In genomic region chr2:166419616-166419934, GRCh38 we compare ENCODE assay signal across 10 cellular contexts. TPM values are rescaled to one million over a fixed set of nuclear protein-coding genes. Genes with fewer than 3 reads are reported as not detected.
DNase-seq lines count a peak whose midpoint lies in the region; ATAC-seq and TF ChIP-seq lines count a peak whose summit lies in the region.
"Had no signal": no experiment of that assay in that cellular context is flagged by ENCODE, and none has a peak within 500 bp of the region (broad histone marks: within the 10 kb centered on the region; RNA-seq: fewer than 3 reads in every experiment).

No MANE protein-coding gene starts in this region.

- H2AFZ ChIP-seq in smooth muscle cell (ENCODE audit: low read depth) = no peak overlapping the region

- TF ChIP-seq CTCF in epithelial cell of esophagus (IDR thresholded peaks at IDR 0.05; ENCODE audit: insufficient read depth, low read depth, low read length, missing control alignments) (peak; percentile 49), smooth muscle cell (IDR thresholded peaks at IDR 0.05; ENCODE audit: borderline replicate concordance, insufficient read depth, poor library complexity, severe bottlenecking) (peak; percentile 51)

- H4K20me1 ChIP-seq in smooth muscle cell (ENCODE audit: low read depth) = no peaks in the 10 kb centered on the region

- ATAC-seq in GM19467 (IDR thresholded peaks at IDR 0.05; ENCODE audit: unreplicated experiment) = no peak

- H3K27ac ChIP-seq in smooth muscle cell (ENCODE audit: low read depth) = no peak overlapping the region
- H3K27ac ChIP-seq: skin epidermis had no signal

- H3F3A ChIP-seq in smooth muscle cell (ENCODE audit: low read depth) = no peaks in the 10 kb centered on the region

- WGBS in smooth muscle cell (ENCODE audit: low lambda C conversion rate) = 48% methylated on average over 2 of the region's 2 CpGs

- H3K9ac ChIP-seq in smooth muscle cell (ENCODE audit: low read depth) = no peak overlapping the region

- H3K36me3 ChIP-seq in smooth muscle cell (ENCODE audit: low read depth) = no peaks in the 10 kb centered on the region

- H3K4me1 ChIP-seq in smooth muscle cell (ENCODE audit: low read depth) = no peaks in the 10 kb centered on the region

- no peak overlapping the region for H3K4me2 ChIP-seq in smooth muscle cell

- no peaks in the 10 kb centered on the region for H3K27me3 ChIP-seq in smooth muscle cell (ENCODE audit: low read depth)

- DNase-seq in NCI-H146 (lab: John Stamatoyannopoulos, UW) (peak; percentile 25), NCI-H146 treated with DMSO at 0.1 percent for 48 hours (lab: John Stamatoyannopoulos, UW; ENCODE audit: unreplicated experiment) (no peak), NCI-H774 (lab: John Stamatoyannopoulos, UW) (peak; percentile 25), epithelial cell of esophagus (ENCODE audit: low read depth) (peak; percentile 60), smooth muscle cell (lab: John Stamatoyannopoulos, UW; ENCODE audit: unreplicated experiment) (no peak), HuH-7.5 (ENCODE audit: low spot score) (no peak), NCI-H510A (lab: John Stamatoyannopoulos, UW) (no peak)
- DNase-seq: CD4-positive, CD25-positive, alpha-beta regulatory T cell had no signal

- no peak overlapping the region for H3K4me3 ChIP-seq in epithelial cell of esophagus (ENCODE audit: low read length)
- no peak overlapping the region for H3K4me3 ChIP-seq in smooth muscle cell
- H3K4me3 ChIP-seq: skin epidermis had no signal

- H3K79me2 ChIP-seq in smooth muscle cell (ENCODE audit: low read depth) = no peaks in the 10 kb centered on the region

- H3K9me3 ChIP-seq in smooth muscle cell (replicated peaks; ENCODE audit: low read depth) = no peaks in the 10 kb centered on the region

RNA-seq across cellular contexts. Expression of gene SCN9A, which starts 43.8 kb away (rescaled TPM):
- total RNA-seq in smooth muscle cell = 0.31 and 0.49 TPM in 2 replicates
- 0.24 TPM in 1 of 2 replicates, not detected in the other for polyA plus RNA-seq in smooth muscle cell
- polyA plus RNA-seq: CD4-positive, CD25-positive, alpha-beta regulatory T cell had no signal

Comparison
In these comparisons a context has a peak if more than half of its experiments do, and no peak if none do; other contexts are left out.
1. DNase-seq: peak in NCI-H146 (single experiment), NCI-H774 (single experiment) and epithelial cell of esophagus (single experiment); none in NCI-H146 treated with DMSO at 0.1 percent for 48 hours (single experiment), smooth muscle cell (single experiment), HuH-7.5 (single experiment) and NCI-H510A (single experiment).